Comparison of ENCODE assay signal across 8 cellular contexts in genomic region chr3:161372321-161373260, GRCh38. TPM values are rescaled to one million over a fixed set of nuclear protein-coding genes. Genes with fewer than 3 reads are reported as not detected.
DNase-seq lines count a peak whose midpoint lies in the region; ATAC-seq lines count a peak whose summit lies in the region.

No MANE protein-coding gene starts in this region.

- H3K9me3 Mint-ChIP-seq in activated naive CD4-positive, alpha-beta T cell treated with anti-CD3 and anti-CD28 coated beads, Interleukin-2, amount 50 U/mL, for 24 hours = no peaks in the 10 kb centered on the region

- H3K27ac Mint-ChIP-seq in activated naive CD4-positive, alpha-beta T cell treated with anti-CD3 and anti-CD28 coated beads, Interleukin-2, amount 50 U/mL, for 24 hours = no peak overlapping the region

- H3K36me3 Mint-ChIP-seq in activated naive CD4-positive, alpha-beta T cell treated with anti-CD3 and anti-CD28 coated beads, Interleukin-2, amount 50 U/mL, for 24 hours = no peaks in the 10 kb centered on the region

- H3K4me1 Mint-ChIP-seq in activated naive CD4-positive, alpha-beta T cell treated with anti-CD3 and anti-CD28 coated beads, Interleukin-2, amount 50 U/mL, for 24 hours = peaks cover 16% of the 10 kb centered on the region

- peak; percentile 11 for DNase-seq in stimulated activated CD4-positive, alpha-beta T cell treated with anti-CD3 and anti-CD28 coated beads, Interleukin-12 subunit alpha, Interleukin-12 subunit beta, amount 100 ng/mL, for 4 hours
- DNase-seq in stimulated activated CD4-positive, alpha-beta T cell treated with anti-CD3 and anti-CD28 coated beads, Interleukin-2, amount 100 ng/mL, for 48 hours = no peak
- DNase-seq in NCI-H345 (lab: John Stamatoyannopoulos, UW) (peak; percentile 78), Right ventricle myocardium superior (peak; percentile 32), occipital lobe (lab: John Stamatoyannopoulos, UW) (peak; percentile 61)

- intact Hi-C loops in Right ventricle myocardium superior (cut with DNase I) = no loop called here

- H3K27me3 Mint-ChIP-seq in activated naive CD4-positive, alpha-beta T cell treated with anti-CD3 and anti-CD28 coated beads, Interleukin-2, amount 50 U/mL, for 24 hours = peaks cover 9% of the 10 kb centered on the region

- peak overlapping the region; percentile 88 for H3K4me3 Mint-ChIP-seq in activated naive CD4-positive, alpha-beta T cell treated with anti-CD3 and anti-CD28 coated beads, Interleukin-2, amount 50 U/mL, for 24 hours

- ATAC-seq in HG02938 (IDR thresholded peaks at IDR 0.05; ENCODE audit: unreplicated experiment) (peak; percentile 43), Right ventricle myocardium superior (ENCODE audit: poor library complexity) (peak; percentile 89), GM18858 (IDR thresholded peaks at IDR 0.05; ENCODE audit: unreplicated experiment) (no peak)

RNA-seq across cellular contexts. Expression of gene SPTSSB, which starts 1.3 kb away (rescaled TPM):
- not detected for total RNA-seq in Right ventricle myocardium superior
- total RNA-seq in occipital lobe = 3.6 TPM

Comparison
In these comparisons a context has a peak if more than half of its experiments do, and no peak if none do; other contexts are left out.
1. DNase-seq: peak in stimulated activated CD4-positive, alpha-beta T cell treated with anti-CD3 and anti-CD28 coated beads, Interleukin-12 subunit alpha, Interleukin-12 subunit beta, amount 100 ng/mL, for 4 hours (single experiment), NCI-H345 (single experiment), Right ventricle myocardium superior (single experiment) and occipital lobe (single experiment); none in stimulated activated CD4-positive, alpha-beta T cell treated with anti-CD3 and anti-CD28 coated beads, Interleukin-2, amount 100 ng/mL, for 48 hours (0 of 2).